Comparison of ENCODE assay signal across 8 cellular contexts in genomic region chr12:49636979-49637378, GRCh38. TPM values are rescaled to one million over a fixed set of nuclear protein-coding genes. Genes with fewer than 3 reads are reported as not detected.
DNase-seq lines count a peak whose midpoint lies in the region; ATAC-seq and TF ChIP-seq lines count a peak whose summit lies in the region.

No MANE protein-coding gene starts in this region.

- ATAC-seq in GM19452 (IDR thresholded peaks at IDR 0.05; ENCODE audit: unreplicated experiment), result no peak

- no peaks in the 10 kb centered on the region for H3K9me3 Mint-ChIP-seq in chondrocyte (ENCODE audit: low read depth)

- H3K27ac Mint-ChIP-seq in chondrocyte (ENCODE audit: unreplicated experiment), result peak overlapping the region; percentile 83

- TF ChIP-seq CTCF in GM20000 (IDR thresholded peaks at IDR 0.05; ENCODE audit: extremely low read depth, missing control alignments), result peak; percentile 54
- peak; percentile 83 for TF ChIP-seq CTCF in chondrocyte (IDR thresholded peaks at IDR 0.05)

- peaks cover 2% of the 10 kb centered on the region for H3K36me3 Mint-ChIP-seq in chondrocyte (ENCODE audit: low read depth)

- H3K4me3 Mint-ChIP-seq in chondrocyte (ENCODE audit: unreplicated experiment), result no peak overlapping the region

- peaks cover 16% of the 10 kb centered on the region for H3K4me1 Mint-ChIP-seq in chondrocyte (ENCODE audit: low read depth)

- DNase-seq in C1 segment of cervical spinal cord (lab: John Stamatoyannopoulos, UW) (peak in 11 of 14 donors; percentile 15 to 83 (median 44)), GM20000 (ENCODE audit: low spot score) (peak; percentile 81), NCI-H2196 treated with DMSO at 0.1 percent for 48 hours (lab: John Stamatoyannopoulos, UW; ENCODE audit: unreplicated experiment) (peak; percentile 74), chondrocyte (ENCODE audit: low spot score) (no peak), kidney tubule cell (ENCODE audit: low spot score) (peak; percentile 54)
- DNase-seq in activated CD4-positive, CD25-positive, alpha-beta regulatory T cell treated with anti-CD3 and anti-CD28 coated beads, Interleukin-2, amount 50 U/mL, for 72 hours, result peak; percentile 49
- peak; percentile 35 to 38 for DNase-seq in stimulated activated CD4-positive, alpha-beta T cell treated with anti-CD3 and anti-CD28 coated beads, Interleukin-4, amount 100 ng/mL, for 48 hours (ENCODE audit: low read depth in 2 of 2)

- no peaks in the 10 kb centered on the region for H3K27me3 Mint-ChIP-seq in chondrocyte (ENCODE audit: low read depth)

RNA-seq across cellular contexts. Expression of gene PRPF40B, which starts 13.6 kb away (rescaled TPM):
- total RNA-seq in chondrocyte, result 12.5 to 23.9 TPM (median 15.1 TPM) in 3 replicates

RNA-seq across cellular contexts. Expression of gene FAM186B, which starts 31.5 kb away (rescaled TPM):
- total RNA-seq in chondrocyte, result 0.27 to 0.51 TPM (median 0.46 TPM) in 3 replicates
